Comparison of ENCODE assay signal across 8 cellular contexts in genomic region chr22:24555160-24555495, GRCh38. TPM values are rescaled to one million over a fixed set of nuclear protein-coding genes. Genes with fewer than 3 reads are reported as not detected.
DNase-seq lines count a peak whose midpoint lies in the region; ATAC-seq and TF ChIP-seq lines count a peak whose summit lies in the region.

No MANE protein-coding gene starts in this region.

- H3K4me3 ChIP-seq in OCI-LY1 (ENCODE audit: low read depth, low read length, poor library complexity, severe bottlenecking) (peak overlapping the region; percentile 89), epithelial cell of esophagus (ENCODE audit: low read length) (peak overlapping the region; percentile 100), mononuclear cell (ENCODE audit: low read length) (peak overlapping the region; percentile 98)

- peak overlapping the region; percentile 92 for H3K4me2 ChIP-seq in OCI-LY1 (ENCODE audit: low read length)

- H3K27me3 ChIP-seq in OCI-LY1 (ENCODE audit: insufficient read depth, low read length) (no peaks in the 10 kb centered on the region), mononuclear cell (ENCODE audit: insufficient read depth, low read length) (no peaks in the 10 kb centered on the region)

- H3K9me3 ChIP-seq in OCI-LY1 (ENCODE audit: low read length) = no peaks in the 10 kb centered on the region
- H3K9me3 ChIP-seq in mononuclear cell (ENCODE audit: low read depth, low read length) = no peaks in the 10 kb centered on the region

- H2AFZ ChIP-seq in OCI-LY1 (ENCODE audit: low read length) = 0 out of 2 replicates have a peak overlapping the region, but pooled peaks have one; percentile 50

- H3K79me2 ChIP-seq in OCI-LY1 (ENCODE audit: insufficient read depth, low read length) = peaks cover 59% of the 10 kb centered on the region

- TF ChIP-seq CTCF in OCI-LY1 (IDR thresholded peaks at IDR 0.05; ENCODE audit: low read length) (no peak), epithelial cell of esophagus (IDR thresholded peaks at IDR 0.05; ENCODE audit: insufficient read depth, low read depth, low read length, missing control alignments) (no peak)

- H3K4me1 ChIP-seq in OCI-LY1 (ENCODE audit: insufficient read depth, low read length, severe bottlenecking) (peaks cover 69% of the 10 kb centered on the region), mononuclear cell (ENCODE audit: insufficient read depth, low read length) (peaks cover 67% of the 10 kb centered on the region)

- ATAC-seq in GM21515 (IDR thresholded peaks at IDR 0.05; ENCODE audit: unreplicated experiment) = peak; percentile 70

- no peaks in the 10 kb centered on the region for H4K20me1 ChIP-seq in OCI-LY1 (ENCODE audit: insufficient read depth, low read length)

- peaks cover 50% of the 10 kb centered on the region for H3K36me3 ChIP-seq in OCI-LY1 (ENCODE audit: insufficient read depth, low read length)

- DNase-seq in D341Med (ENCODE audit: low spot score) (peak; percentile 99), HuH-7 (ENCODE audit: low spot score) (peak; percentile 95), activated T-cell treated with anti-CD3 and anti-CD28 coated beads for 4 hours (peak; percentile 100), epithelial cell of esophagus (ENCODE audit: low read depth) (peak; percentile 99)
- DNase-seq in stimulated activated CD8-positive, alpha-beta memory T cell treated with anti-CD3 and anti-CD28 coated beads, Interleukin-4, amount 100 ng/mL, for 1 hour (ENCODE audit: low read depth in 2 of 2, low spot score in 1 of 2) = peak; percentile 100

- peak overlapping the region; percentile 97 for H3K9ac ChIP-seq in OCI-LY1 (ENCODE audit: low read length)

- H3F3A ChIP-seq in OCI-LY1 (ENCODE audit: insufficient read depth, low read length) = no peaks in the 10 kb centered on the region

- H3K27ac ChIP-seq in OCI-LY1 (ENCODE audit: low read depth, low read length, poor library complexity, severe bottlenecking) = peak overlapping the region; percentile 91

- H3K9me2 ChIP-seq in OCI-LY1 (ENCODE audit: low read depth, low read length) = no peaks in the 10 kb centered on the region

RNA-seq across cellular contexts. Expression of gene GUCD1, which starts 0.2 kb away (rescaled TPM):
- total RNA-seq in mononuclear cell = 88.6 TPM

RNA-seq across cellular contexts. Expression of gene SNRPD3, which starts 0.7 kb away (rescaled TPM):
- total RNA-seq in mononuclear cell = 57.9 TPM

RNA-seq across cellular contexts. Expression of gene LRRC75B, which starts 37.7 kb away (rescaled TPM):
- 0.63 TPM for total RNA-seq in mononuclear cell

RNA-seq across cellular contexts. Expression of gene GGT1, which starts 47.9 kb away (rescaled TPM):
- 8.8 TPM for total RNA-seq in mononuclear cell

RNA-seq across cellular contexts. Expression of gene UPB1, which starts 60.0 kb away (rescaled TPM):
- 3.6 TPM for total RNA-seq in mononuclear cell

Comparison
In these comparisons a context has a peak if more than half of its experiments do, and no peak if none do; other contexts are left out.
1. Peak in every context shown above with its lines: DNase-seq, ATAC-seq, H3K4me3 ChIP-seq and H3K27ac ChIP-seq.